Comparison of ENCODE assay signal across 19 cellular contexts in the genomic region with DNA sequence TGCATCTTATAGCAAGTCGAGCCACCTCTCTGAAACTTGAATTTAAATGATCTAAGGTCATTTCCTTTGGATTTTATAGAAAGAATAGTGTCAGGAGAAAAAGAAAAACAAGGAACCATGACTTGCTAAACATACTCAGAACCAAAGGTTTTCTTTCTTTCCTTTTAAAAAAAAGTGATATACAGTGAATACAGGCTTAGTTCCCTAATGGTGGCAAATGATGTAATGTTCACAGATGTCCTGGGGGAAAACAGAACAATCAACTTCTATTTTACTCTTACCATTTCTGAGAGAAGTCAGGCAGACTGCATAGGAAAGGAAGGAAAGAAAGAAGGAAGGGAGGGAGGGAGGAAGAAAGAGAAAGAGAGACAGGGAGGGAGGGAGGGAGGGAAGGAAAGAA. TPM values are rescaled to one million over a fixed set of nuclear protein-coding genes. Genes with fewer than 3 reads are reported as not detected.
A peak's percentile ranks its signal among the peaks of the same experiment; 100 is the strongest.
DNase-seq lines count a peak whose midpoint lies in the region; ATAC-seq and TF ChIP-seq lines count a peak whose summit lies in the region.
"Had no signal": no experiment of that assay in that cellular context is flagged by ENCODE, and none has a peak within 500 bp of the region (broad histone marks: within the 10 kb centered on the region; RNA-seq: fewer than 3 reads in every experiment).

No MANE protein-coding gene starts in this region.

- H3K27ac ChIP-seq in heart right ventricle = peak overlapping the region in 8 of 10 donors; percentile 5 to 77 (median 45)
- H3K27ac ChIP-seq in OCI-LY1 (ENCODE audit: low read depth, low read length, poor library complexity, severe bottlenecking) = peak overlapping the region; percentile 98
- H3K27ac ChIP-seq in subcutaneous abdominal adipose tissue (ENCODE audit: low read depth, low read length) = peak overlapping the region; percentile 46
- H3K27ac ChIP-seq: vagina had no signal

- peaks cover 45% of the 10 kb centered on the region for H3K36me3 Mint-ChIP-seq in effector memory CD8-positive, alpha-beta T cell (ENCODE audit: insufficient read depth)

- H3K9me3 Mint-ChIP-seq in effector memory CD8-positive, alpha-beta T cell = no peaks in the 10 kb centered on the region

- H3K4me2 ChIP-seq in OCI-LY1 (ENCODE audit: low read length) = peak overlapping the region; percentile 48
- H3K4me2 ChIP-seq: SK-N-SH had no signal

- peaks cover 0 to 23% (median 0%) of the 10 kb centered on the region in 9 donors for H3K36me3 ChIP-seq in heart right ventricle
- H3K36me3 ChIP-seq in OCI-LY1 (ENCODE audit: insufficient read depth, low read length) = peaks cover 57% of the 10 kb centered on the region
- peaks cover 0 to 9% (median 0%) of the 10 kb centered on the region in 5 donors for H3K36me3 ChIP-seq in subcutaneous abdominal adipose tissue (ENCODE audit: control insufficient read depth in 5 of 5, insufficient read depth in 5 of 5, low read length in 5 of 5)
- H3K36me3 ChIP-seq: prostate gland, vagina had no signal

- H3K4me3 ChIP-seq in heart right ventricle (no peak overlapping the region), OCI-LY1 (ENCODE audit: low read depth, low read length, poor library complexity, severe bottlenecking) (peak overlapping the region; percentile 31), subcutaneous abdominal adipose tissue (ENCODE audit: low read depth in 1 of 5, low read length in 5 of 5) (no peak overlapping the region)
- H3K4me3 ChIP-seq: prostate gland, vagina had no signal

- H3K9ac ChIP-seq in OCI-LY1 (ENCODE audit: low read length) = peak overlapping the region; percentile 38; the same call in 1 of the 2 replicates
- no peak overlapping the region for H3K9ac ChIP-seq in subcutaneous abdominal adipose tissue (ENCODE audit: low read length in 5 of 5)
- H3K9ac ChIP-seq: SK-N-SH had no signal

- TF ChIP-seq CTCF in heart right ventricle (IDR thresholded peaks at IDR 0.05) (no peak), OCI-LY1 (IDR thresholded peaks at IDR 0.05; ENCODE audit: low read length) (no peak)

- intact Hi-C loops in heart right ventricle (cut with DNase I) (loop anchor here in 1 of 10 donors (10.0 kb wide), 1 partner anchor 132 kb away; no protein-coding TSS in a partner anchor), Right ventricle myocardium inferior (cut with DNase I) (no loop called here)

- no peak overlapping the region for H2AFZ ChIP-seq in OCI-LY1 (ENCODE audit: low read length)

- H3K79me2 ChIP-seq in OCI-LY1 (ENCODE audit: insufficient read depth, low read length) = no peaks in the 10 kb centered on the region

- H3K4me3 Mint-ChIP-seq in effector memory CD8-positive, alpha-beta T cell = no peak overlapping the region

- H3F3A ChIP-seq in OCI-LY1 (ENCODE audit: insufficient read depth, low read length) = peaks cover 14% of the 10 kb centered on the region; the same call in 1 of the 2 replicates

- no peak for DNase-seq in heart right ventricle
- DNase-seq in Right ventricle myocardium inferior (ENCODE audit: missing footprints) = no peak
- no peak for DNase-seq in effector memory CD8-positive, alpha-beta T cell
- no peak for DNase-seq in HuH-7 (ENCODE audit: low spot score)
- DNase-seq in EL = no peak
- DNase-seq: activated CD4-positive, alpha-beta T cell treated with anti-CD3 and anti-CD28 coated beads for 1 hour; anterior cingulate cortex; effector CD8-positive, alpha-beta T cell; KBM-7; midbrain; NCI-H187; NCI-H69; SK-N-SH; stimulated activated CD4-positive, alpha-beta T cell treated with anti-CD3 and anti-CD28 coated beads, Interleukin-1b, Interleukin-23, amount 100 ng/mL, for 48 hours had no signal

- peaks cover 39 to 55% of the 10 kb centered on the region in 2 donors for H3K4me1 Mint-ChIP-seq in effector memory CD8-positive, alpha-beta T cell (ENCODE audit: low read depth in 2 of 2)

- ATAC-seq in heart right ventricle (peak in 2 of 8 donors; percentile 32), Right ventricle myocardium inferior (no peak), GM19035 (IDR thresholded peaks at IDR 0.05; ENCODE audit: unreplicated experiment) (no peak)
- ATAC-seq in effector memory CD8-positive, alpha-beta T cell (replicated peaks) = no peak

- peak overlapping the region; percentile 72 to 78 for H3K27ac Mint-ChIP-seq in effector memory CD8-positive, alpha-beta T cell

- H3K27me3 Mint-ChIP-seq in effector memory CD8-positive, alpha-beta T cell = no peaks in the 10 kb centered on the region

- H3K9me3 ChIP-seq in heart right ventricle (no peaks in the 10 kb centered on the region), OCI-LY1 (ENCODE audit: low read length) (no peaks in the 10 kb centered on the region), subcutaneous abdominal adipose tissue (ENCODE audit: control insufficient read depth in 5 of 5, low read length in 5 of 5) (no peaks in the 10 kb centered on the region)
- H3K9me3 ChIP-seq: prostate gland, SK-N-SH, vagina had no signal

- H3K27me3 ChIP-seq in heart right ventricle (no peaks in the 10 kb centered on the region), OCI-LY1 (ENCODE audit: insufficient read depth, low read length) (no peaks in the 10 kb centered on the region), subcutaneous abdominal adipose tissue (ENCODE audit: control insufficient read depth in 5 of 5, insufficient read depth in 4 of 5, low read length in 5 of 5) (no peaks in the 10 kb centered on the region)
- H3K27me3 ChIP-seq: vagina had no signal

- 69 to 76% methylated on average over 1 of the region's 1 CpG for WGBS in heart right ventricle, 2 donors

- no peaks in the 10 kb centered on the region for H3K9me2 ChIP-seq in OCI-LY1 (ENCODE audit: low read depth, low read length)
- H3K9me2 ChIP-seq: SK-N-SH had no signal

- H3K4me1 ChIP-seq in heart right ventricle = peaks cover 2 to 69% (median 54%) of the 10 kb centered on the region in 9 donors
- H3K4me1 ChIP-seq in OCI-LY1 (ENCODE audit: insufficient read depth, low read length, severe bottlenecking) = peaks cover 70% of the 10 kb centered on the region
- peaks cover 0 to 14% (median 10%) of the 10 kb centered on the region in 5 donors for H3K4me1 ChIP-seq in subcutaneous abdominal adipose tissue (ENCODE audit: control insufficient read depth in 5 of 5, insufficient read depth in 5 of 5, low read length in 5 of 5)
- H3K4me1 ChIP-seq: vagina had no signal

- H4K20me1 ChIP-seq in OCI-LY1 (ENCODE audit: insufficient read depth, low read length) = no peaks in the 10 kb centered on the region

RNA-seq across cellular contexts. Expression of a gene that starts 56.5 kb away (rescaled TPM):
- total RNA-seq in heart right ventricle = 10 to 100 TPM; 55.9 to 94.7 (median 68.7) TPM
- 10 to 100 TPM; 19.5 to 36.3 TPM for polyA plus RNA-seq in heart right ventricle
- 77.1 TPM for total RNA-seq in Right ventricle myocardium inferior

Comparison
In these comparisons a context has a peak if more than half of its experiments do, and no peak if none do; other contexts are left out.
1. H3K27ac ChIP-seq: peak in every context shown above with its lines; median percentile 98 in OCI-LY1; 46 in subcutaneous abdominal adipose tissue; 45 in heart right ventricle.